ENCODE assay signal across 8 cellular contexts in genomic region chr11:64744544-64745218, GRCh38. TPM values are rescaled to one million over a fixed set of nuclear protein-coding genes. Genes with fewer than 3 reads are reported as not detected.
DNase-seq lines count a peak whose midpoint lies in the region; ATAC-seq and TF ChIP-seq lines count a peak whose summit lies in the region.

No MANE protein-coding gene starts in this region.

- no peak overlapping the region for H4K91ac ChIP-seq in mesenchymal stem cell (ENCODE audit: low read length)

- no peak overlapping the region for H3K23ac ChIP-seq in mesenchymal stem cell (ENCODE audit: low read length in 2 of 2)

- H3K27ac ChIP-seq in body of pancreas (peak overlapping the region in 3 of 4 donors; percentile 14 to 63 (median 60)), mesenchymal stem cell (ENCODE audit: low read length, poor library complexity, severe bottlenecking) (no peak overlapping the region), uterus (peak overlapping the region; percentile 87 to 91)

- intact Hi-C loops in body of pancreas (cut with DNase I) (no loop called here), uterus (cut with DNase I; ENCODE audit: low total_unique reads) (no loop called here)

- TF ChIP-seq POLR2A in body of pancreas (IDR thresholded peaks at IDR 0.05): no peak
- TF ChIP-seq POLR2A in uterus (IDR thresholded peaks at IDR 0.05): no peak

- no peak overlapping the region for H2AK5ac ChIP-seq in mesenchymal stem cell (ENCODE audit: low read length, severe bottlenecking)

- H2BK15ac ChIP-seq in mesenchymal stem cell (ENCODE audit: low read depth, poor library complexity, severe bottlenecking): peak overlapping the region; percentile 67

- peak; percentile 39 for DNase-seq in stimulated activated CD8-positive, alpha-beta memory T cell treated with anti-CD3 and anti-CD28 coated beads, Interleukin-12 subunit alpha, Interleukin-12 subunit beta, amount 100 ng/mL, for 4 hours (ENCODE audit: low read depth)
- DNase-seq in stimulated activated CD8-positive, alpha-beta memory T cell treated with anti-CD3 and anti-CD28 coated beads, Interleukin-4, amount 100 ng/mL, for 48 hours: no peak
- DNase-seq in body of pancreas (no peak), mesenchymal stem cell (no peak), uterus (peak; percentile 26 to 41), NCI-H1417 treated with DMSO at 0.1 percent for 48 hours (lab: John Stamatoyannopoulos, UW) (no peak)

- H4K8ac ChIP-seq in mesenchymal stem cell (ENCODE audit: low read length): peak overlapping the region; percentile 53

- peak overlapping the region; percentile 55 for H2BK120ac ChIP-seq in mesenchymal stem cell (ENCODE audit: low read depth, low read length)

- no peak for ATAC-seq in body of pancreas
- ATAC-seq in HG03097 (IDR thresholded peaks at IDR 0.05; ENCODE audit: low FRiP score, unreplicated experiment): no peak
- ATAC-seq in HG03520 (IDR thresholded peaks at IDR 0.05; ENCODE audit: unreplicated experiment): no peak

- H3K14ac ChIP-seq in mesenchymal stem cell (ENCODE audit: low read length in 2 of 2): no peak overlapping the region

- 3% methylated on average over 25 of the region's 92 CpGs; no CpG with 5 or more reads in 1 of the 2 donors for WGBS in body of pancreas, 2 donors
- 3% methylated on average over 34 of the region's 92 CpGs for WGBS in mesenchymal stem cell

- H3K9me3 ChIP-seq in body of pancreas: no peaks in the 10 kb centered on the region
- H3K9me3 ChIP-seq in mesenchymal stem cell (ENCODE audit: control insufficient read depth, low read length): no peaks in the 10 kb centered on the region
- H3K9me3 ChIP-seq in uterus: no peaks in the 10 kb centered on the region

- H3K27me3 ChIP-seq in body of pancreas (peaks cover 0 to 45% of the 10 kb centered on the region in 2 donors), mesenchymal stem cell (ENCODE audit: control insufficient read depth in 1 of 2, insufficient read depth in 1 of 2, low read length in 2 of 2) (peaks cover 60% of the 10 kb centered on the region in 2 experiments), uterus (no peaks in the 10 kb centered on the region)

- H3K4me3 ChIP-seq in body of pancreas (no peak overlapping the region), mesenchymal stem cell (ENCODE audit: insufficient read depth in 1 of 2, low read depth in 1 of 2, low read length in 2 of 2) (peak overlapping the region in 1 of 2 experiments; percentile 39), uterus (peak overlapping the region; percentile 42 to 49)

- H2BK12ac ChIP-seq in mesenchymal stem cell (ENCODE audit: low read length in 2 of 2): no peak overlapping the region

- H2BK5ac ChIP-seq in mesenchymal stem cell (ENCODE audit: low read depth, low read length, poor library complexity, severe bottlenecking): no peak overlapping the region

- H3K18ac ChIP-seq in mesenchymal stem cell (ENCODE audit: low read depth in 1 of 2, low read length in 2 of 2): no peak overlapping the region

- peaks cover 38% of the 10 kb centered on the region for H3K4me1 ChIP-seq in body of pancreas
- peaks cover 43% of the 10 kb centered on the region for H3K4me1 ChIP-seq in mesenchymal stem cell (ENCODE audit: control insufficient read depth, insufficient read depth, low read depth, low read length)
- peaks cover 0 to 7% of the 10 kb centered on the region in 2 donors for H3K4me1 ChIP-seq in uterus

- H3K36me3 ChIP-seq in body of pancreas (replicated peaks in 1 of 2; ENCODE audit: insufficient read depth in 1 of 2, low read depth in 2 of 2) (no peaks in the 10 kb centered on the region), mesenchymal stem cell (ENCODE audit: control insufficient read depth in 1 of 2, insufficient read depth in 2 of 2, low read depth in 1 of 2, low read length in 2 of 2) (no peaks in the 10 kb centered on the region), uterus (no peaks in the 10 kb centered on the region)

- no peak overlapping the region for H3K9ac ChIP-seq in mesenchymal stem cell (ENCODE audit: low read length)

- no peak overlapping the region for H3K4ac ChIP-seq in mesenchymal stem cell (ENCODE audit: low read depth in 1 of 2, low read length in 2 of 2)

- no peak overlapping the region for H2AFZ ChIP-seq in mesenchymal stem cell (ENCODE audit: low read depth, low read length)

- no peaks in the 10 kb centered on the region for H3K79me1 ChIP-seq in mesenchymal stem cell (replicated peaks; ENCODE audit: low read length, poor library complexity, severe bottlenecking)

- no peak for TF ChIP-seq CTCF in body of pancreas (IDR thresholded peaks at IDR 0.05)
- TF ChIP-seq CTCF in uterus (IDR thresholded peaks at IDR 0.05): no peak

- H3K4me2 ChIP-seq in mesenchymal stem cell (ENCODE audit: low read length, poor library complexity, severe bottlenecking): peak overlapping the region; percentile 77

RNA-seq across cellular contexts. Expression of gene RASGRP2, which starts 0.7 kb away (rescaled TPM):
- total RNA-seq in body of pancreas: 10 to 100 TPM in 1 of 2 donors, 1 to 10 TPM in 1; 4.6 to 17.9 TPM
- polyA plus RNA-seq in mesenchymal stem cell (2013, experiment 1 of 2): 0.70 TPM
- polyA plus RNA-seq in mesenchymal stem cell (2013, experiment 2 of 2): 1.0 TPM
- 10 to 100 TPM in 3 of 4 donors, 1 to 10 TPM in 1; 3.2 to 72.8 (median 23.3) TPM for total RNA-seq in uterus

RNA-seq across cellular contexts. Expression of gene PYGM, which starts 15.1 kb away (rescaled TPM):
- total RNA-seq in body of pancreas (1 to 10 TPM in 1 of 2 donors, under 1 TPM in 1; 0.78 to 4.3 TPM), uterus (10 to 100 TPM in 2 of 4 donors, 1 to 10 TPM in 2; 2.9 to 42.8 (median 11.4) TPM)
- polyA plus RNA-seq in mesenchymal stem cell (2013, experiment 1 of 2): 0.18 TPM
- 0.21 TPM for polyA plus RNA-seq in mesenchymal stem cell (2013, experiment 2 of 2)

RNA-seq across cellular contexts. Expression of gene NRXN2, which starts 21.7 kb away (rescaled TPM):
- 1 to 10 TPM; 1.3 to 4.9 TPM for total RNA-seq in body of pancreas
- 0.06 TPM for polyA plus RNA-seq in mesenchymal stem cell (2013, experiment 1 of 2)
- 0.15 TPM for polyA plus RNA-seq in mesenchymal stem cell (2013, experiment 2 of 2)
- 10 to 100 TPM in 2 of 4 donors, 1 to 10 TPM in 1, under 1 TPM in 1; 0.88 to 48.4 (median 12.6) TPM for total RNA-seq in uterus

RNA-seq across cellular contexts. Expression of gene SF1, which starts 33.7 kb away (rescaled TPM):
- total RNA-seq in body of pancreas (100 to 1,000 TPM; 150 to 470 TPM), uterus (100 to 1,000 TPM in 3 of 4 donors, 10 to 100 TPM in 1; 62.0 to 374 (median 219) TPM)
- polyA plus RNA-seq in mesenchymal stem cell (2013, experiment 1 of 2): 124 TPM
- 118 TPM for polyA plus RNA-seq in mesenchymal stem cell (2013, experiment 2 of 2)

RNA-seq across cellular contexts. Expression of gene MAP4K2, which starts 58.3 kb away (rescaled TPM):
- total RNA-seq in body of pancreas: 10 to 100 TPM; 10.4 to 18.1 TPM
- polyA plus RNA-seq in mesenchymal stem cell (2013, experiment 1 of 2): 12.3 TPM
- 13.7 TPM for polyA plus RNA-seq in mesenchymal stem cell (2013, experiment 2 of 2)
- total RNA-seq in uterus: 10 to 100 TPM; 10.2 to 49.1 (median 24.4) TPM

Comparison
In these comparisons a context has a peak if more than half of its experiments do, and no peak if none do; other contexts are left out.
1. DNase-seq: peak in stimulated activated CD8-positive, alpha-beta memory T cell treated with anti-CD3 and anti-CD28 coated beads, Interleukin-12 subunit alpha, Interleukin-12 subunit beta, amount 100 ng/mL, for 4 hours (single experiment) and uterus (2 of 2); none in stimulated activated CD8-positive, alpha-beta memory T cell treated with anti-CD3 and anti-CD28 coated beads, Interleukin-4, amount 100 ng/mL, for 48 hours (single experiment), body of pancreas (0 of 4), mesenchymal stem cell (single experiment) and NCI-H1417 treated with DMSO at 0.1 percent for 48 hours (single experiment).
2. H3K4me3 ChIP-seq: peak in uterus (2 of 2); none in body of pancreas (0 of 2).